ENCODE assay signal across 17 cellular contexts in the genomic region with DNA sequence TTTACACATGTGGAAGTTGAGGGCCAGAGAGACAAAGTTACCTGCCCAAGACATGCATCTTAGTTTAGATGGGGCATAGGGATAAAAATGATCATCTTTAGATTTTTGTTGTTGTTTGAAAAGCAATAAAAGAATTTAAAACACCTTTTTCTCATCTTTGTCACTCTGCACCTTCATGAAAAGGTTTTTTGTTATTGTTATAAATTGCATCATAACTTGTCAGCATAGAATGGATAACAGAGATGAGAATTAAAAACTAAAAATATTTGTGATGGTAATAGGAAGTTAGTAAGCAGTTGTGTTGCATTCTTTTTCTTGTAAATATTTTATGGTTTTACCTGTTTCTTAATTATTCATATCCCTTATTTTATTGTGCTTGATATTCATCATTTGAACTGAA. TPM values are rescaled to one million over a fixed set of nuclear protein-coding genes. Genes with fewer than 3 reads are reported as not detected.
"Had no signal": no experiment of that assay in that cellular context is flagged by ENCODE, and none has a peak within 500 bp of the region (broad histone marks: within the 10 kb centered on the region; RNA-seq: fewer than 3 reads in every experiment).

No MANE protein-coding gene starts in this region.

- H3K9me3 Mint-ChIP-seq: natural killer cell; stimulated activated naive CD8-positive, alpha-beta T cell treated with anti-CD3 and anti-CD28 coated beads, Interleukin-15, amount 100 ng/mL, for 72 hours had no signal

- ATAC-seq: gastroesophageal sphincter; psoas muscle; right cardiac atrium; stimulated activated naive CD8-positive, alpha-beta T cell treated with anti-CD3 and anti-CD28 coated beads, Interleukin-15, amount 100 ng/mL, for 72 hours had no signal

- H3K4me3 Mint-ChIP-seq: stimulated activated naive CD8-positive, alpha-beta T cell treated with anti-CD3 and anti-CD28 coated beads, Interleukin-15, amount 100 ng/mL, for 72 hours had no signal

- H3K27me3 Mint-ChIP-seq: activated naive CD8-positive, alpha-beta T cell; stimulated activated naive CD8-positive, alpha-beta T cell treated with anti-CD3 and anti-CD28 coated beads, Interleukin-15, amount 100 ng/mL, for 72 hours had no signal

- DNase-seq: activated CD4-positive, CD25-positive, alpha-beta regulatory T cell; amygdala; colonic mucosa; mesenchymal stem cell; natural killer cell; ovary; psoas muscle; right cardiac atrium; SK-N-SH; stimulated activated naive CD8-positive, alpha-beta T cell treated with anti-CD3 and anti-CD28 coated beads, Interleukin-15, amount 100 ng/mL, for 72 hours; T1000; transverse colon; uterus had no signal

RNA-seq across cellular contexts. Expression of a gene that starts 45.2 kb away (rescaled TPM):
- total RNA-seq: colonic mucosa, gastroesophageal sphincter, liver, natural killer cell, ovary, suprapubic skin, uterus had no signal
